In genomic region chr9:91111226-91111625, GRCh38 we compare ENCODE assay signal across 21 cellular contexts.
A peak's percentile ranks its signal among the peaks of the same experiment; 100 is the strongest.
DNase-seq lines count a peak whose midpoint lies in the region; ATAC-seq lines count a peak whose summit lies in the region.
"Had no signal": no experiment of that assay in that cellular context is flagged by ENCODE, and none has a peak within 500 bp of the region (broad histone marks: within the 10 kb centered on the region; RNA-seq: fewer than 3 reads in every experiment).

No MANE protein-coding gene starts in this region.

- no peak overlapping the region for H3K4me3 Mint-ChIP-seq in activated CD4-positive, alpha-beta memory T cell treated with anti-CD3 and anti-CD28 coated beads for 36 hours
- H3K4me3 Mint-ChIP-seq in activated CD4-positive, alpha-beta memory T cell treated with anti-CD3 and anti-CD28 coated beads, Interleukin-2, amount 10 ng/mL, durations not matched to agents 7 days and 5 days = no peak overlapping the region
- H3K4me3 Mint-ChIP-seq in activated T-cell treated with anti-CD3 and anti-CD28 coated beads, Interleukin-2, amount 50 U/mL, for 72 hours = peak overlapping the region in 1 of 2 donors; percentile 60
- H3K4me3 Mint-ChIP-seq: CD14-positive monocyte; CD4-positive, alpha-beta memory T cell; CD4-positive, CD25-positive, alpha-beta regulatory T cell; CD8-positive, alpha-beta memory T cell had no signal

- CTCF ChIA-PET in activated CD4-positive, alpha-beta memory T cell treated with anti-CD3 and anti-CD28 coated beads for 36 hours (lab: Charles Lee) = no interaction called here
- CTCF ChIA-PET in activated CD4-positive, alpha-beta memory T cell treated with anti-CD3 and anti-CD28 coated beads, Interleukin-2, amount 10 ng/mL, durations not matched to agents 7 days and 5 days (lab: Charles Lee) = interaction anchor here (1.0 to 1.3 kb wide), 2 partner anchors 9 to 196 kb away, joined by 3 to 4 read pairs; no protein-coding TSS in a partner anchor

- intact Hi-C loops in activated CD4-positive, alpha-beta memory T cell treated with anti-CD3 and anti-CD28 coated beads for 36 hours (cut with micrococcal nuclease) = loop anchor here (2.0 kb wide), 1 partner anchor 20 kb away; no protein-coding TSS in a partner anchor

- H3K9me3 Mint-ChIP-seq in activated CD4-positive, alpha-beta memory T cell treated with anti-CD3 and anti-CD28 coated beads for 36 hours = peaks cover 17% of the 10 kb centered on the region
- peaks cover 20% of the 10 kb centered on the region for H3K9me3 Mint-ChIP-seq in activated CD4-positive, alpha-beta memory T cell treated with anti-CD3 and anti-CD28 coated beads, Interleukin-2, amount 10 ng/mL, durations not matched to agents 7 days and 5 days
- peaks cover 8 to 10% of the 10 kb centered on the region in 2 donors for H3K9me3 Mint-ChIP-seq in activated T-cell treated with anti-CD3 and anti-CD28 coated beads, Interleukin-2, amount 50 U/mL, for 72 hours

- no peak for DNase-seq in activated CD4-positive, alpha-beta memory T cell treated with anti-CD3 and anti-CD28 coated beads for 36 hours
- no peak for DNase-seq in activated CD4-positive, alpha-beta memory T cell treated with anti-CD3 and anti-CD28 coated beads, Interleukin-2, amount 10 ng/mL, durations not matched to agents 7 days and 5 days
- no peak for DNase-seq in activated T-cell treated with anti-CD3 and anti-CD28 coated beads, Interleukin-2, amount 50 U/mL, for 72 hours
- DNase-seq in activated T-cell treated with anti-CD3 and anti-CD28 coated beads for 4 hours (no peak), NCI-H1694 treated with DMSO at 0.1 percent for 48 hours (lab: John Stamatoyannopoulos, UW) (no peak)
- DNase-seq: 8988T; ACHN; BE2C; CD4-positive, alpha-beta memory T cell; CD4-positive, CD25-positive, alpha-beta regulatory T cell; CD8-positive, alpha-beta memory T cell; COR-L47; DMS 273 treated with DMSO at 0.1 percent for 48 hours; DMS153; DMS53; DMS79; DND-41; EL; GDM1 had no signal

- peaks cover 12% of the 10 kb centered on the region for H3K4me1 Mint-ChIP-seq in activated CD4-positive, alpha-beta memory T cell treated with anti-CD3 and anti-CD28 coated beads for 36 hours (ENCODE audit: low read depth)
- H3K4me1 Mint-ChIP-seq in activated CD4-positive, alpha-beta memory T cell treated with anti-CD3 and anti-CD28 coated beads, Interleukin-2, amount 10 ng/mL, durations not matched to agents 7 days and 5 days = peaks cover 60% of the 10 kb centered on the region
- H3K4me1 Mint-ChIP-seq in activated T-cell treated with anti-CD3 and anti-CD28 coated beads, Interleukin-2, amount 50 U/mL, for 72 hours (ENCODE audit: low read depth) = peaks cover 40% of the 10 kb centered on the region
- H3K4me1 Mint-ChIP-seq: CD14-positive monocyte; CD4-positive, alpha-beta memory T cell; CD4-positive, CD25-positive, alpha-beta regulatory T cell had no signal

- H3K27me3 Mint-ChIP-seq in activated CD4-positive, alpha-beta memory T cell treated with anti-CD3 and anti-CD28 coated beads for 36 hours = peaks cover 32% of the 10 kb centered on the region
- no peaks in the 10 kb centered on the region for H3K27me3 Mint-ChIP-seq in activated CD4-positive, alpha-beta memory T cell treated with anti-CD3 and anti-CD28 coated beads, Interleukin-2, amount 10 ng/mL, durations not matched to agents 7 days and 5 days
- no peaks in the 10 kb centered on the region for H3K27me3 Mint-ChIP-seq in activated T-cell treated with anti-CD3 and anti-CD28 coated beads, Interleukin-2, amount 50 U/mL, for 72 hours (ENCODE audit: low read depth)

- H3K36me3 Mint-ChIP-seq in activated CD4-positive, alpha-beta memory T cell treated with anti-CD3 and anti-CD28 coated beads for 36 hours = peaks cover 14% of the 10 kb centered on the region
- H3K36me3 Mint-ChIP-seq in activated CD4-positive, alpha-beta memory T cell treated with anti-CD3 and anti-CD28 coated beads, Interleukin-2, amount 10 ng/mL, durations not matched to agents 7 days and 5 days (ENCODE audit: low read depth) = peaks cover 92% of the 10 kb centered on the region
- peaks cover 13 to 20% of the 10 kb centered on the region in 2 donors for H3K36me3 Mint-ChIP-seq in activated T-cell treated with anti-CD3 and anti-CD28 coated beads, Interleukin-2, amount 50 U/mL, for 72 hours (ENCODE audit: insufficient read depth in 2 of 2)
- H3K36me3 Mint-ChIP-seq: CD14-positive monocyte; CD4-positive, alpha-beta memory T cell; CD4-positive, CD25-positive, alpha-beta regulatory T cell had no signal

- ATAC-seq in activated T-cell treated with anti-CD3 and anti-CD28 coated beads, Interleukin-2, amount 50 U/mL, for 72 hours (replicated peaks in 1 of 2) = peak; percentile 31 to 51
- ATAC-seq: GM12878 had no signal

- POLR2A ChIA-PET in activated CD4-positive, alpha-beta memory T cell treated with anti-CD3 and anti-CD28 coated beads for 36 hours (lab: Charles Lee) = no interaction called here
- POLR2A ChIA-PET in activated CD4-positive, alpha-beta memory T cell treated with anti-CD3 and anti-CD28 coated beads, Interleukin-2, amount 10 ng/mL, durations not matched to agents 7 days and 5 days (lab: Charles Lee) = interaction anchor here (1.3 to 2.3 kb wide), 5 partner anchors 9 to 44 kb away, joined by 3 to 7 read pairs (median 4); no protein-coding TSS in a partner anchor

- H3K27ac Mint-ChIP-seq in activated CD4-positive, alpha-beta memory T cell treated with anti-CD3 and anti-CD28 coated beads for 36 hours = peak overlapping the region; percentile 16
- no peak overlapping the region for H3K27ac Mint-ChIP-seq in activated CD4-positive, alpha-beta memory T cell treated with anti-CD3 and anti-CD28 coated beads, Interleukin-2, amount 10 ng/mL, durations not matched to agents 7 days and 5 days
- peak overlapping the region; percentile 38 for H3K27ac Mint-ChIP-seq in activated T-cell treated with anti-CD3 and anti-CD28 coated beads, Interleukin-2, amount 50 U/mL, for 72 hours
- H3K27ac Mint-ChIP-seq: CD14-positive monocyte; CD4-positive, alpha-beta memory T cell; CD4-positive, CD25-positive, alpha-beta regulatory T cell; CD8-positive, alpha-beta memory T cell had no signal
